In genomic region chr14:35378638-35379568, GRCh38 we compare ENCODE assay signal across 1 cellular context.
TF ChIP-seq lines count a peak whose summit lies in the region.

No MANE protein-coding gene starts in this region.

TF ChIP-seq in HepG2, 621 proteins besides CTCF, POLR2A, EP300 and RAD21:
- no peak for TF ChIP-seq HHEX (CRISPR knock-in tag; IDR thresholded peaks at IDR 0.05)
- TF ChIP-seq ZNF609 (CRISPR knock-in tag; IDR thresholded peaks at IDR 0.05; ENCODE audit: borderline replicate concordance), result no peak
- TF ChIP-seq TBL1XR1 (IDR thresholded peaks at IDR 0.05; ENCODE audit: borderline replicate concordance, low read length, partially characterized antibody), result no peak
- TF ChIP-seq DNMT3B (CRISPR knock-in tag; conservative IDR thresholded peaks at IDR 0.05), result no peak
- no peak for TF ChIP-seq CREB1 (IDR thresholded peaks at IDR 0.05)
- TF ChIP-seq CREB1 (CRISPR knock-in tag; IDR thresholded peaks at IDR 0.05), result no peak
- peak; percentile 70 for TF ChIP-seq ZNF121 (CRISPR knock-in tag; IDR thresholded peaks at IDR 0.05)
TF ChIP-seq in HepG2: peak in this region for 1.
